Comparison of ENCODE assay signal across 8 cellular contexts in the genomic region with DNA sequence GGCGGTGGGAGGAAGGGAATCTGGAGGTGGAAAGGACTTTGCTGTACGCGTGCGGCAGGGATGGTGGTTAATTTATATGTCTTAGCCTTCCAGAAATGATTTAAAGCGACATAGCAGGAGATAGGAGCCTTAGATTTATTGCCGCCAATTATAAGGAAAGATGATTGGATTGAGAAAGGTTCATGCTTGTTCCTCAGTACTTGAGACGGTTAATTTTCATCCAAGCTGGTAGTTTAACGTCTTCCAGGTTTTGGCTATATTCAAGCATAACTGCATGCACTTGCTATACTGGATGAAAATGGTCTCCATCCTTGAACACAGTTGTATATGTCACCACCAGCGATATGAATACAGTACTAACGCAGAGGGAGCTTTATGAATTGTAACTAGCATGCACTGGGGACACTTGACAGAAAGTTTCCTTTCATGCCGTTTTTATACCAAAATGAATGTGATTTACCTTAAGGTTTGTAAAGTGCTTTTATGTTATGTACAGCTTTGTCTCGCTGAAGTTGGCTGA. TPM values are rescaled to one million over a fixed set of nuclear protein-coding genes. Genes with fewer than 3 reads are reported as not detected.
DNase-seq lines count a peak whose midpoint lies in the region; ATAC-seq, FAIRE-seq and TF ChIP-seq lines count a peak whose summit lies in the region.

No MANE protein-coding gene starts in this region.

- ATAC-seq in activated CD4-positive, CD25-positive, alpha-beta regulatory T cell treated with anti-CD3 and anti-CD28 coated beads, Interleukin-2, amount 50 U/mL, for 24 hours, result no peak
- ATAC-seq in GM19455 (IDR thresholded peaks at IDR 0.05; ENCODE audit: unreplicated experiment) (no peak), HG03175 (IDR thresholded peaks at IDR 0.05; ENCODE audit: unreplicated experiment) (no peak)

- H3K9me2 ChIP-seq in DOHH2 (replicated peaks; ENCODE audit: control insufficient read depth, low read length), result no peaks in the 10 kb centered on the region
- H3K9me2 ChIP-seq in PC-9 (ENCODE audit: insufficient read depth), result no peaks in the 10 kb centered on the region

- H3K4me2 ChIP-seq in DOHH2 (ENCODE audit: low read length) (peak overlapping the region; percentile 86), PC-9 (peak overlapping the region; percentile 88), parathyroid adenoma (ENCODE audit: low read length) (peak overlapping the region; percentile 94)

- TF ChIP-seq CTCF in DOHH2 (IDR thresholded peaks at IDR 0.05; ENCODE audit: low read depth, low read length, poor library complexity, severe bottlenecking) (no peak), PC-9 (conservative IDR thresholded peaks at IDR 0.05) (no peak), parathyroid adenoma (IDR thresholded peaks at IDR 0.05) (no peak), D721Med (IDR thresholded peaks at IDR 0.05; ENCODE audit: insufficient read depth, missing control alignments) (no peak)

- H3K9ac ChIP-seq in parathyroid adenoma, result peak overlapping the region; percentile 47

- no peaks in the 10 kb centered on the region for H4K20me1 ChIP-seq in DOHH2 (ENCODE audit: control insufficient read depth, insufficient read depth, low read depth, low read length)
- H4K20me1 ChIP-seq in PC-9 (ENCODE audit: insufficient read depth), result no peaks in the 10 kb centered on the region

- H3K27ac ChIP-seq in DOHH2 (ENCODE audit: low read depth, low read length), result peak overlapping the region; percentile 67
- H3K27ac ChIP-seq in PC-9, result peak overlapping the region; percentile 45; the same call in 1 of the 2 replicates
- H3K27ac ChIP-seq in epithelial cell of prostate, result peak overlapping the region; percentile 64
- H3K27ac ChIP-seq in parathyroid adenoma, result peak overlapping the region; percentile 90

- H3K79me2 ChIP-seq in DOHH2 (ENCODE audit: control insufficient read depth, low read length), result peaks cover 15% of the 10 kb centered on the region
- H3K79me2 ChIP-seq in PC-9 (ENCODE audit: low read depth), result no peaks in the 10 kb centered on the region
- H3K79me2 ChIP-seq in parathyroid adenoma, result no peaks in the 10 kb centered on the region

- peak overlapping the region; percentile 89 for H2AFZ ChIP-seq in PC-9
- H2AFZ ChIP-seq in parathyroid adenoma, result peak overlapping the region; percentile 89

- peaks cover 26% of the 10 kb centered on the region for H3K4me1 ChIP-seq in DOHH2 (ENCODE audit: control insufficient read depth, low read length)
- peaks cover 15% of the 10 kb centered on the region for H3K4me1 ChIP-seq in PC-9 (replicated peaks; ENCODE audit: insufficient read depth)
- H3K4me1 ChIP-seq in parathyroid adenoma, result peaks cover 12% of the 10 kb centered on the region

- TSS peak; percentile 56 for BruUV-seq in PC-9 (replicated peaks; lab: Mats Ljungman, UMichigan)

- intact Hi-C loops in PC-9 (cut with micrococcal nuclease; ENCODE audit: unreplicated experiment), result loop anchor here (1.0 to 2.0 kb wide), 3 partner anchors 8 to 336 kb away; a partner anchor contains a TSS

- H3K9me3 ChIP-seq in DOHH2 (ENCODE audit: control insufficient read depth, insufficient read depth, low read length), result no peaks in the 10 kb centered on the region
- H3K9me3 ChIP-seq in PC-9 (ENCODE audit: insufficient read depth, low read depth), result no peaks in the 10 kb centered on the region
- no peaks in the 10 kb centered on the region for H3K9me3 ChIP-seq in parathyroid adenoma (ENCODE audit: control insufficient read depth, low read length)

- no peak for FAIRE-seq in D721Med (lab: Jason Lieb, UNC)

- H3K36me3 ChIP-seq in DOHH2 (ENCODE audit: control insufficient read depth, low read length), result peaks cover 22% of the 10 kb centered on the region
- no peaks in the 10 kb centered on the region for H3K36me3 ChIP-seq in PC-9 (ENCODE audit: low read depth)
- no peaks in the 10 kb centered on the region for H3K36me3 ChIP-seq in parathyroid adenoma (ENCODE audit: control insufficient read depth, insufficient read depth, low read length)

- POLR2A ChIA-PET in PC-9 (lab: Charles Lee; ENCODE audit: unreplicated experiment), result interaction anchor here (0.5 to 0.6 kb wide), 2 partner anchors 465 to 570 kb away, joined by 3 to 20 read pairs; no protein-coding TSS in a partner anchor

- CTCF ChIA-PET in PC-9 (lab: Charles Lee), result interaction anchor here (0.7 kb wide), 1 partner anchor 57 kb away, joined by 5 read pairs; no protein-coding TSS in a partner anchor

- H3K27me3 ChIP-seq in DOHH2 (ENCODE audit: control insufficient read depth, low read length) (no peaks in the 10 kb centered on the region; the same call in 1 of the 2 replicates), PC-9 (ENCODE audit: insufficient read depth, low read depth) (no peaks in the 10 kb centered on the region), parathyroid adenoma (ENCODE audit: control insufficient read depth, insufficient read depth, low read length) (no peaks in the 10 kb centered on the region)

- peaks cover 22% of the 10 kb centered on the region; the same call in 1 of the 2 replicates for H3F3A ChIP-seq in DOHH2 (ENCODE audit: control insufficient read depth, insufficient read depth)
- peaks cover 32% of the 10 kb centered on the region; the same call in 1 of the 2 replicates for H3F3A ChIP-seq in PC-9 (ENCODE audit: insufficient read depth, low read depth)

- DNase-seq in PC-9 (no peak), epithelial cell of prostate (ENCODE audit: low read depth, low spot score) (no peak), D721Med (ENCODE audit: insufficient read length, low spot score) (no peak)

- peak overlapping the region; percentile 95 for H3K4me3 ChIP-seq in DOHH2 (ENCODE audit: low read length)
- H3K4me3 ChIP-seq in PC-9, result peak overlapping the region; percentile 67
- H3K4me3 ChIP-seq in parathyroid adenoma (ENCODE audit: low read depth, low read length), result peak overlapping the region; percentile 77

RNA-seq across cellular contexts. Expression of a gene that starts 0.6 kb away (rescaled TPM):
- total RNA-seq in PC-9 (2021), result 4.7 and 5.8 TPM in 2 replicates

RNA-seq across cellular contexts. Expression of a gene that starts 8.1 kb away (rescaled TPM):
- total RNA-seq in PC-9 (2021), result 153 and 186 TPM in 2 replicates

RNA-seq across cellular contexts. Expression of a gene that starts 18.4 kb away (rescaled TPM):
- total RNA-seq in PC-9 (2021), result not detected in 2 replicates

RNA-seq across cellular contexts. Expression of a gene that starts 41.5 kb away (rescaled TPM):
- not detected in 2 replicates for total RNA-seq in PC-9 (2021)
